ENCODE assay signal across 8 cellular contexts in the genomic region with DNA sequence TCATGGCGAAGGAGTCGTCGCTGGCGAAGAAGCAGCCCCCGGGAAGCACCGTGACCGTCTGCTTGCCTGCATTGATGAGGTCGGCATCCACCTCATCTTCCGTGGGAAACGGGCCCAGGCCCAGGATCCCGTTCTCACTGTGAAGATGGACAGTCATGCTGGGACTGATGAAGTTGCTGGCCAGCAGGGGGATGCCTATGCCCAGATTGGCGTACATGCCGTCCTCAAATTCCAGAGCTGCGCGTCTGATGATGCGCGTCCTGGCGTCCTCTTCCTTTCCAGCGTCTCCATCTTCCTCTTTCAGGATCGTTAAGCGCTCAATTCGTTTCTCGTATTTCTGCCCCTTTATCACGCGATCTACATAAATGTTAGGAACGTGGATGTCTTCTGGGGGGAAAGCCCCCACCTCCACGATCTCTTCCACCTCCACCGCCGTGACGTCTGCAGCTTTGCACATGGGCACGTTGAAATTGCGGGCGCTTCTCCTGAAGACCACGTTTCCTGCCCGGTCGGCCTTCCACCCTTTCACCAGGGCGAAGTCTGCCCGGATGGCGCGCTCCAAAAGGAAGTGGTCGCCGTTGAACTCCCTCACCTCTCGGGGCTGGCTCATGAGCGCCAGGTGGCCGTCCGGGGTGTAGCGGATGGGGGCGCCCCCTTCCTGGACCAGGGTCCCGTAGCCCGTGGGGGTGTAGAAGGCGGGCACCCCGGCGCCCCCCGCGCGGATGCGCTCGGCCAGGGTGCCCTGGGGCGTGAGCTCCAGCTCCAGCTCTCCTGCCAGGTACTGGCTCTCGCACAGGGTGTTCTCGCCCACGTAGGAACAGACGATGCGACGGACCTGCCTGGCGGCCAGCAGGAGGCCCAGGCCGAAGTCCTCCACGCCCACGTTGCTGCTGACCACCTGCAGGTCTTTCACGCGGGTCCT. TPM values are rescaled to one million over a fixed set of nuclear protein-coding genes. Genes with fewer than 3 reads are reported as not detected.
A peak's percentile ranks its signal among the peaks of the same experiment; 100 is the strongest.
DNase-seq lines count a peak whose midpoint lies in the region; ATAC-seq, FAIRE-seq and TF ChIP-seq lines count a peak whose summit lies in the region.
"Not testable (repeated sequence)": the region's sequence is repeated elsewhere in the genome, so short reads cannot be mapped to it uniquely, and the experiment has no call there.

No MANE protein-coding gene starts in this region.

- not testable (repeated sequence) for H3K27ac ChIP-seq in A549; RWPE2 (ENCODE audit: poor library complexity, severe bottlenecking); mammary epithelial cell (ENCODE audit: insufficient read depth, low read depth, low read length); naive thymus-derived CD4-positive, alpha-beta T cell (ENCODE audit: low read depth, low read length)

- not testable (repeated sequence) for TF ChIP-seq CTCF in A549 (IDR thresholded peaks at IDR 0.05); mammary epithelial cell (conservative IDR thresholded peaks at IDR 0.05 in 1 of 2, IDR thresholded peaks at IDR 0.05 in 1 of 2; ENCODE audit: extremely low read depth in 1 of 2, insufficient read depth in 1 of 2, low read depth in 1 of 2, low read length in 2 of 2)
- peak; percentile 37 for TF ChIP-seq CTCF in RWPE2 (IDR thresholded peaks at IDR 0.05; ENCODE audit: poor library complexity, severe bottlenecking)

- H3K4me1 Mint-ChIP-seq in naive thymus-derived CD4-positive, alpha-beta T cell, result not testable (repeated sequence)

- dilution Hi-C loops in mammary epithelial cell (cut with HindIII; ENCODE audit: low sequenced_read_pairs), result not testable (repeated sequence)

- CTCF ChIA-PET in A549 (lab: Yijun Ruan, JAX); mammary epithelial cell (lab: Charles Lee; ENCODE audit: low non-redundant PET); naive thymus-derived CD4-positive, alpha-beta T cell (lab: Charles Lee): not testable (repeated sequence)

- not testable (repeated sequence) for H3K9ac ChIP-seq in mammary epithelial cell (ENCODE audit: insufficient read depth, low read length)

- H4K20me1 ChIP-seq in mammary epithelial cell (ENCODE audit: insufficient read depth, low read length), result not testable (repeated sequence)

- H3K4me2 ChIP-seq in A549; mammary epithelial cell (ENCODE audit: insufficient read depth, low read depth, low read length): not testable (repeated sequence)

- not testable (repeated sequence) for H3K9me3 ChIP-seq in A549; RWPE2 (ENCODE audit: severe bottlenecking); mammary epithelial cell (replicated peaks; ENCODE audit: insufficient read depth, low read length); naive thymus-derived CD4-positive, alpha-beta T cell (ENCODE audit: control insufficient read depth in 2 of 3, low read length in 3 of 3)

- 90% methylated on average over 23 of the region's 71 CpGs for WGBS in A549 (ENCODE audit: missing lambda C conversion rate)
- 0% methylated on average over 6 of the region's 71 CpGs for WGBS in mammary epithelial cell (ENCODE audit: low coverage, missing lambda C conversion rate)

- intact Hi-C loops in mammary epithelial cell (cut with micrococcal nuclease); Right ventricle myocardium superior (cut with DNase I); naive thymus-derived CD4-positive, alpha-beta T cell (cut with micrococcal nuclease): not testable (repeated sequence)

- not testable (repeated sequence) for H3K4me3 ChIP-seq in A549; naive thymus-derived CD4-positive, alpha-beta T cell (ENCODE audit: low read length)
- H3K4me3 ChIP-seq in RWPE2 (ENCODE audit: severe bottlenecking) (peak overlapping the region; percentile 41), mammary epithelial cell (replicated peaks in 1 of 3; ENCODE audit: insufficient read depth in 1 of 3, low read depth in 2 of 3, low read length in 3 of 3) (peak overlapping the region in 1 of 3 experiments; percentile 18)

- H3K79me2 ChIP-seq in mammary epithelial cell (ENCODE audit: insufficient read depth, low read length), result not testable (repeated sequence)

- not testable (repeated sequence) for H3K36me3 ChIP-seq in RWPE2 (ENCODE audit: low read depth); mammary epithelial cell (ENCODE audit: insufficient read depth, low read length); naive thymus-derived CD4-positive, alpha-beta T cell (ENCODE audit: control insufficient read depth in 2 of 3, insufficient read depth in 3 of 3, low read length in 3 of 3)

- H3K36me3 Mint-ChIP-seq in naive thymus-derived CD4-positive, alpha-beta T cell, result not testable (repeated sequence)

- in situ Hi-C loops in mammary epithelial cell (cut with MboI; ENCODE audit: low sequenced_read_pairs in 2 of 2), result not testable (repeated sequence)

- TF ChIP-seq RAD21 in A549 (conservative IDR thresholded peaks at IDR 0.05 in 1 of 2, IDR thresholded peaks at IDR 0.05 in 1 of 2), result not testable (repeated sequence)

- POLR2A ChIA-PET in A549 (lab: Yijun Ruan, JAX); naive thymus-derived CD4-positive, alpha-beta T cell (lab: Charles Lee): not testable (repeated sequence)

- H3K4me3 Mint-ChIP-seq in naive thymus-derived CD4-positive, alpha-beta T cell, result peak overlapping the region in 6 of 10 donors; percentile 36 to 72 (median 54)

- not testable (repeated sequence) for H3K4me1 ChIP-seq in A549; RWPE2 (ENCODE audit: insufficient read depth, poor library complexity, severe bottlenecking); mammary epithelial cell (ENCODE audit: insufficient read depth, low read length); naive thymus-derived CD4-positive, alpha-beta T cell (ENCODE audit: control insufficient read depth in 2 of 2, insufficient read depth in 2 of 2, low read length in 2 of 2)

- FAIRE-seq in A549 (lab: Jason Lieb, UNC), result not testable (repeated sequence)

- not testable (repeated sequence) for BruUV-seq in mammary epithelial cell (replicated peaks; lab: Mats Ljungman, UMichigan)

- not testable (repeated sequence) for TF ChIP-seq POLR2A in A549 (IDR thresholded peaks at IDR 0.05; ENCODE audit: low read length)

- H3K27me3 Mint-ChIP-seq in naive thymus-derived CD4-positive, alpha-beta T cell, result not testable (repeated sequence)

- H2AFZ ChIP-seq in mammary epithelial cell (ENCODE audit: low read depth, low read length), result not testable (repeated sequence)

- ATAC-seq in A549 (peak; percentile 74 to 84), GM18907 (IDR thresholded peaks at IDR 0.05; ENCODE audit: unreplicated experiment) (peak; percentile 43), RWPE2 (ENCODE audit: low read depth) (peak; percentile 84), Right ventricle myocardium superior (ENCODE audit: poor library complexity) (peak; percentile 28)
- ATAC-seq in naive thymus-derived CD4-positive, alpha-beta T cell, result peak; percentile 25

- not testable (repeated sequence) for DNase-seq in A549 (ENCODE audit: low read depth in 1 of 2, low spot score in 1 of 2); RWPE2 (ENCODE audit: low spot score); Right ventricle myocardium superior; naive thymus-derived CD4-positive, alpha-beta T cell
- DNase-seq in activated T-cell treated with anti-CD3 and anti-CD28 coated beads for 4 hours (peak; percentile 25), mammary epithelial cell (peak; percentile 14)
- DNase-seq in stimulated activated CD4-positive, alpha-beta T cell treated with anti-CD3 and anti-CD28 coated beads, Interleukin-1b, Interleukin-23, amount 100 ng/mL, for 48 hours, result peak; percentile 47

- TF ChIP-seq EP300 in A549 (IDR thresholded peaks at IDR 0.05), result not testable (repeated sequence)

- H3K27ac Mint-ChIP-seq in naive thymus-derived CD4-positive, alpha-beta T cell, result peak overlapping the region in 1 of 9 donors; percentile 27

- H3K27me3 ChIP-seq in RWPE2 (ENCODE audit: insufficient read depth, poor library complexity, severe bottlenecking); mammary epithelial cell (ENCODE audit: insufficient read depth, low read length); naive thymus-derived CD4-positive, alpha-beta T cell (ENCODE audit: control insufficient read depth in 2 of 2, insufficient read depth in 2 of 2, low read length in 2 of 2): not testable (repeated sequence)

- H3K9me3 Mint-ChIP-seq in naive thymus-derived CD4-positive, alpha-beta T cell, result not testable (repeated sequence)

RNA-seq across cellular contexts. Expression of a gene that starts 0.8 kb away (rescaled TPM):
- polyA plus RNA-seq in A549 (2011; rRNA removed) (0.21 and 0.36 TPM in 2 replicates), A549 (2017; fragmentation: RNase III; extraction: RNeasy Plus Mini Kit Qiagen cat#74134 plus additional on column Dnase treatment) (0.23 to 0.41 TPM (median 0.33 TPM) in 3 replicates), mammary epithelial cell (0.27 TPM)
- polyA plus RNA-seq in A549 (2012; cell fraction: cytosol; rRNA removed), result 0.52 and 0.67 TPM in 2 replicates
- 2.1 and 3.1 TPM in 2 replicates for polyA plus RNA-seq in A549 (2012; cell fraction: nucleus; rRNA removed)
- 0.70 and 1.0 TPM in 2 replicates for polyA minus RNA-seq in A549 (2011; rRNA and poly(A)+ RNA removed)
- total RNA-seq in mammary epithelial cell (1 to 10 TPM in 1 of 2 donors, under 1 TPM in 1; 0.28 to 1.7 TPM), Right ventricle myocardium superior (0.65 TPM)
- not detected for polyA minus RNA-seq in mammary epithelial cell
- under 1 TPM in 4 of 5 experiments, not detected in 1; 0.19 to 0.53 (median 0.26) TPM for total RNA-seq in naive thymus-derived CD4-positive, alpha-beta T cell
- polyA plus RNA-seq in naive thymus-derived CD4-positive, alpha-beta T cell, result not detected

RNA-seq across cellular contexts. Expression of a gene that starts 18.3 kb away (rescaled TPM):
- polyA plus RNA-seq in A549 (2011; rRNA removed) (3.1 and 3.4 TPM in 2 replicates), A549 (2017; fragmentation: RNase III; extraction: RNeasy Plus Mini Kit Qiagen cat#74134 plus additional on column Dnase treatment) (2.3 to 2.7 TPM (median 2.5 TPM) in 3 replicates), mammary epithelial cell (0.06 TPM)
- 3.2 and 4.2 TPM in 2 replicates for polyA plus RNA-seq in A549 (2012; cell fraction: cytosol; rRNA removed)
- 3.1 and 4.1 TPM in 2 replicates for polyA plus RNA-seq in A549 (2012; cell fraction: nucleus; rRNA removed)
- 2.6 and 3.2 TPM in 2 replicates for polyA minus RNA-seq in A549 (2011; rRNA and poly(A)+ RNA removed)
- total RNA-seq in mammary epithelial cell (not detected), Right ventricle myocardium superior (0.27 TPM)
- not detected for polyA minus RNA-seq in mammary epithelial cell
- total RNA-seq in naive thymus-derived CD4-positive, alpha-beta T cell, result 1 to 10 TPM in 1 of 5 experiments, under 1 TPM in 4; 0.16 to 1.4 (median 0.17) TPM
- polyA plus RNA-seq in naive thymus-derived CD4-positive, alpha-beta T cell, result under 1 TPM; 0.05 to 0.09 TPM

RNA-seq across cellular contexts. Expression of a gene that starts 31.7 kb away (rescaled TPM):
- 66.1 and 75.6 TPM in 2 replicates for polyA plus RNA-seq in A549 (2011; rRNA removed)
- 62.4 and 64.3 TPM in 2 replicates for polyA plus RNA-seq in A549 (2012; cell fraction: cytosol; rRNA removed)
- polyA plus RNA-seq in A549 (2012; cell fraction: nucleus; rRNA removed), result 47.8 and 51.1 TPM in 2 replicates
- 45.7 to 46.7 TPM (median 46.6 TPM) in 3 replicates for polyA plus RNA-seq in A549 (2017; fragmentation: RNase III; extraction: RNeasy Plus Mini Kit Qiagen cat#74134 plus additional on column Dnase treatment)
- 26.0 and 31.9 TPM in 2 replicates for polyA minus RNA-seq in A549 (2011; rRNA and poly(A)+ RNA removed)
- total RNA-seq in mammary epithelial cell, result 10 to 100 TPM; 25.0 to 50.4 TPM
- polyA plus RNA-seq in mammary epithelial cell, result 76.7 TPM
- 4.9 TPM for polyA minus RNA-seq in mammary epithelial cell
- 27.9 TPM for total RNA-seq in Right ventricle myocardium superior
- total RNA-seq in naive thymus-derived CD4-positive, alpha-beta T cell, result 10 to 100 TPM; 52.3 to 79.1 (median 61.3) TPM
- 100 to 1,000 TPM; 104 to 119 TPM for polyA plus RNA-seq in naive thymus-derived CD4-positive, alpha-beta T cell

Comparison
In these comparisons a context has a peak if more than half of its experiments do, and no peak if none do; other contexts are left out.
1. ATAC-seq: peak in every context shown above with its lines; median percentile 84 in RWPE2; 79 in A549; 43 in GM18907; 28 in Right ventricle myocardium superior; 25 in naive thymus-derived CD4-positive, alpha-beta T cell.